Comparison of ENCODE assay signal across 9 cellular contexts in genomic region chr10:14074062-14074884, GRCh38.
DNase-seq lines count a peak whose midpoint lies in the region; ATAC-seq and TF ChIP-seq lines count a peak whose summit lies in the region.
"Had no signal": no experiment of that assay in that cellular context is flagged by ENCODE, and none has a peak within 500 bp of the region (broad histone marks: within the 10 kb centered on the region; RNA-seq: fewer than 3 reads in every experiment).

No MANE protein-coding gene starts in this region.

- no peaks in the 10 kb centered on the region for H3K36me3 ChIP-seq in right atrium auricular region
- H3K36me3 ChIP-seq in thyroid gland: no peaks in the 10 kb centered on the region
- H3K36me3 ChIP-seq in CD8-positive, alpha-beta memory T cell (ENCODE audit: insufficient read depth, low read length): no peaks in the 10 kb centered on the region

- TF ChIP-seq POLR2A in thyroid gland (IDR thresholded peaks at IDR 0.05): peak in 1 of 2 donors; percentile 24

- H3K4me1 ChIP-seq in right atrium auricular region (peaks cover 0 to 19% of the 10 kb centered on the region in 2 donors), thyroid gland (peaks cover 13 to 15% of the 10 kb centered on the region in 2 donors)
- no peaks in the 10 kb centered on the region for H3K4me1 ChIP-seq in CD8-positive, alpha-beta memory T cell (ENCODE audit: insufficient read depth, low read length)

- WGBS in thyroid gland, 2 donors: 26 to 27% methylated on average over 17 of the region's 17 CpGs

- H3K27me3 Mint-ChIP-seq in stimulated activated naive CD8-positive, alpha-beta T cell treated with anti-CD3 and anti-CD28 coated beads, Interleukin-15, amount 100 ng/mL, for 72 hours: no peaks in the 10 kb centered on the region
- H3K27me3 Mint-ChIP-seq in CD8-positive, alpha-beta memory T cell: peaks cover 20 to 52% of the 10 kb centered on the region in 2 donors

- intact Hi-C loops in thyroid gland (cut with DNase I): no loop called here

- H3K27ac ChIP-seq in right atrium auricular region: peak overlapping the region in 1 of 2 donors; percentile 47
- peak overlapping the region; percentile 56 to 84 (median 74) for H3K27ac ChIP-seq in thyroid gland
- no peak overlapping the region for H3K27ac ChIP-seq in CD8-positive, alpha-beta memory T cell (ENCODE audit: low read depth, low read length)

- peaks cover 0 to 1% (median 0%) of the 10 kb centered on the region in 3 donors for H3K36me3 Mint-ChIP-seq in CD8-positive, alpha-beta memory T cell

- peaks cover 6 to 7% of the 10 kb centered on the region in 2 donors for H3K9me3 ChIP-seq in right atrium auricular region
- H3K9me3 ChIP-seq in thyroid gland: no peaks in the 10 kb centered on the region
- no peaks in the 10 kb centered on the region for H3K9me3 ChIP-seq in CD8-positive, alpha-beta memory T cell (ENCODE audit: low read length)

- CTCF ChIA-PET in CD8-positive, alpha-beta memory T cell (lab: Charles Lee): no interaction called here

- peaks cover 14 to 21% of the 10 kb centered on the region in 2 donors for H3K9me3 Mint-ChIP-seq in stimulated activated naive CD8-positive, alpha-beta T cell treated with anti-CD3 and anti-CD28 coated beads, Interleukin-15, amount 100 ng/mL, for 72 hours
- peaks cover 0 to 3% (median 2%) of the 10 kb centered on the region in 5 donors for H3K9me3 Mint-ChIP-seq in CD8-positive, alpha-beta memory T cell

- POLR2A ChIA-PET in CD8-positive, alpha-beta memory T cell (lab: Charles Lee): no interaction called here

- peak; percentile 22 for DNase-seq in HuH-7.5 (ENCODE audit: low spot score)
- DNase-seq in SW480 (ENCODE audit: low spot score): peak; percentile 78
- DNase-seq in right atrium auricular region (ENCODE audit: low spot score): peak; percentile 97
- DNase-seq in thyroid gland: peak; percentile 98 to 99
- no peak for DNase-seq in stimulated activated naive CD8-positive, alpha-beta T cell treated with anti-CD3 and anti-CD28 coated beads, Interleukin-15, amount 100 ng/mL, for 72 hours
- DNase-seq in CD8-positive, alpha-beta memory T cell: no peak
- no peak for DNase-seq in islet precursor cell

- no peak overlapping the region for H3K4me3 Mint-ChIP-seq in stimulated activated naive CD8-positive, alpha-beta T cell treated with anti-CD3 and anti-CD28 coated beads, Interleukin-15, amount 100 ng/mL, for 72 hours
- H3K4me3 Mint-ChIP-seq in CD8-positive, alpha-beta memory T cell: no peak overlapping the region
- H3K4me3 Mint-ChIP-seq: neural crest cell had no signal

- no peak overlapping the region for H3K27ac Mint-ChIP-seq in stimulated activated naive CD8-positive, alpha-beta T cell treated with anti-CD3 and anti-CD28 coated beads, Interleukin-15, amount 100 ng/mL, for 72 hours
- H3K27ac Mint-ChIP-seq in CD8-positive, alpha-beta memory T cell: no peak overlapping the region

- no peaks in the 10 kb centered on the region for H3K4me1 Mint-ChIP-seq in stimulated activated naive CD8-positive, alpha-beta T cell treated with anti-CD3 and anti-CD28 coated beads, Interleukin-15, amount 100 ng/mL, for 72 hours
- H3K4me1 Mint-ChIP-seq in CD8-positive, alpha-beta memory T cell: no peaks in the 10 kb centered on the region

- no peaks in the 10 kb centered on the region for H3K27me3 ChIP-seq in right atrium auricular region
- no peaks in the 10 kb centered on the region for H3K27me3 ChIP-seq in thyroid gland
- H3K27me3 ChIP-seq in CD8-positive, alpha-beta memory T cell (ENCODE audit: insufficient read depth, low read length, poor library complexity, severe bottlenecking): no peaks in the 10 kb centered on the region

- H3K4me3 ChIP-seq in right atrium auricular region (peak overlapping the region; percentile 8 to 25), thyroid gland (replicated peaks in 1 of 3) (no peak overlapping the region)
- no peak overlapping the region for H3K4me3 ChIP-seq in CD8-positive, alpha-beta memory T cell (ENCODE audit: low read length)

- no peak for ATAC-seq in stimulated activated naive CD8-positive, alpha-beta T cell treated with anti-CD3 and anti-CD28 coated beads, Interleukin-15, amount 100 ng/mL, for 72 hours
- no peak for ATAC-seq in HG02884 (IDR thresholded peaks at IDR 0.05; ENCODE audit: unreplicated experiment)

- no peak for TF ChIP-seq CTCF in right atrium auricular region (IDR thresholded peaks at IDR 0.05)
- TF ChIP-seq CTCF in thyroid gland (IDR thresholded peaks at IDR 0.05): no peak

Comparison
In these comparisons a context has a peak if more than half of its experiments do, and no peak if none do; other contexts are left out.
1. DNase-seq: peak in HuH-7.5 (single experiment), SW480 (single experiment), right atrium auricular region (single experiment) and thyroid gland (2 of 2); none in stimulated activated naive CD8-positive, alpha-beta T cell treated with anti-CD3 and anti-CD28 coated beads, Interleukin-15, amount 100 ng/mL, for 72 hours (0 of 2), CD8-positive, alpha-beta memory T cell (0 of 5) and islet precursor cell (single experiment).
2. H3K4me3 ChIP-seq: peak in right atrium auricular region (2 of 2); none in thyroid gland (0 of 3) and CD8-positive, alpha-beta memory T cell (single experiment).